Comparison of ENCODE assay signal across 17 cellular contexts in the genomic region with DNA sequence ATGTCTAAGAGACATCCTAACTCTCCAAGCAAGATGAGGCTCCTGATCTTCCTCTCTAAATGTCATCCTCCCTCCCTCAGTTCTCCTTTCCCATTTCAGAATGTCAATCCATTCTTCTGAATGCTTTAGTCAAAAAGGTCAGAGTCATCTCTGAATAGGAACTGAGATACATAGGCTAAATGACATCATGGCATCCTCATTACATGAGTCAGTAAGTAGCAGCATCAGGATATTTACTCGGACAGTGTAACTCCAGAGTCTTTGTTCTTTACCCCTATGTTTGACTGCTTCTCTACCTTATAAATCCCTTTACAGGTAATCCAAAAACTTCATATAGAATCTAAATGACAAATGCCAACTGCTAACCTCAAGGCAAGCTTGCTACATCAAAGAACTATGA.
A peak's percentile ranks its signal among the peaks of the same experiment; 100 is the strongest.
DNase-seq lines count a peak whose midpoint lies in the region; ATAC-seq and TF ChIP-seq lines count a peak whose summit lies in the region.
"Had no signal": no experiment of that assay in that cellular context is flagged by ENCODE, and none has a peak within 500 bp of the region (broad histone marks: within the 10 kb centered on the region; RNA-seq: fewer than 3 reads in every experiment).

No MANE protein-coding gene starts in this region.

- H4K91ac ChIP-seq in IMR-90 (ENCODE audit: insufficient read depth, low read depth, low read length), result no peak overlapping the region

- dilution Hi-C loops in IMR-90 (cut with HindIII; ENCODE audit: low sequenced_read_pairs, unreplicated experiment), result no loop called here

- no peak overlapping the region for H4K8ac ChIP-seq in IMR-90 (ENCODE audit: low read depth in 2 of 2, low read length in 2 of 2)

- peak; percentile 6 for DNase-seq in IMR-90
- peak; percentile 58 for DNase-seq in amniotic epithelial cell (ENCODE audit: low read depth)
- DNase-seq in fibroblast of mammary gland (ENCODE audit: low read depth), result peak; percentile 52
- no peak for DNase-seq in smooth muscle cell (lab: John Stamatoyannopoulos, UW; ENCODE audit: unreplicated experiment)
- DNase-seq in NK-92 treated with Interleukin-12 subunit alpha and Interleukin-12 subunit beta, amount 100 ng/mL, for 24 hours (lab: John Stamatoyannopoulos, UW), result no peak
- DNase-seq: CD8-positive, alpha-beta memory T cell; MG63; NCI-H1105 treated with DMSO at 0.1 percent for 48 hours; NCI-H187; NCI-H446 treated with DMSO at 0.1 percent for 48 hours; NCI-H774; SIG-M5 had no signal

- TF ChIP-seq POLR2A in IMR-90 (IDR thresholded peaks at IDR 0.05; ENCODE audit: low read depth, low read length), result no peak

- H2BK120ac ChIP-seq in IMR-90 (ENCODE audit: low read depth, low read length), result no peak overlapping the region

- H3K56ac ChIP-seq in IMR-90 (ENCODE audit: extremely low read depth, insufficient read depth, low read length), result no peak overlapping the region

- no peak overlapping the region for H4K5ac ChIP-seq in IMR-90 (ENCODE audit: low read depth, low read length)

- no peak overlapping the region for H2BK15ac ChIP-seq in IMR-90 (ENCODE audit: low read depth, low read length)

- no peak overlapping the region for H3K9ac ChIP-seq in IMR-90 (ENCODE audit: low read depth, low read length)
- peak overlapping the region; percentile 44 for H3K9ac ChIP-seq in smooth muscle cell (ENCODE audit: low read depth)
- H3K9ac ChIP-seq: BLaER1 had no signal

- no peaks in the 10 kb centered on the region for H3K9me1 ChIP-seq in IMR-90 (ENCODE audit: insufficient read depth, low read length)

- WGBS in IMR-90 (ENCODE audit: extremely low coverage in 2 of 2, insufficient read length in 1 of 2), 2 experiments, result 100% methylated on average over 1 of the region's 1 CpG; no CpG with 5 or more reads in 1 of the 2 experiments
- WGBS in smooth muscle cell (ENCODE audit: low lambda C conversion rate), result 35% methylated on average over 1 of the region's 1 CpG

- H3K4me3 ChIP-seq in IMR-90 (ENCODE audit: insufficient read depth, low read depth, low read length) (no peak overlapping the region), fibroblast of mammary gland (ENCODE audit: control insufficient read depth, low read depth, low read length) (no peak overlapping the region), smooth muscle cell (no peak overlapping the region)
- H3K4me3 ChIP-seq: BLaER1, MG63 had no signal

- no peak for TF ChIP-seq CTCF in IMR-90 (conservative IDR thresholded peaks at IDR 0.05; ENCODE audit: low read depth, low read length)
- no peak for TF ChIP-seq CTCF in fibroblast of mammary gland (conservative IDR thresholded peaks at IDR 0.05; ENCODE audit: control insufficient read depth, insufficient read depth, low read depth, low read length)
- TF ChIP-seq CTCF in smooth muscle cell (IDR thresholded peaks at IDR 0.05; ENCODE audit: borderline replicate concordance, insufficient read depth, poor library complexity, severe bottlenecking), result no peak

- no peaks in the 10 kb centered on the region for H4K20me1 ChIP-seq in IMR-90 (ENCODE audit: insufficient read depth, low read length)
- no peaks in the 10 kb centered on the region for H4K20me1 ChIP-seq in smooth muscle cell (ENCODE audit: low read depth)
- H4K20me1 ChIP-seq: BLaER1 had no signal

- H3K36me3 ChIP-seq in IMR-90 (ENCODE audit: control insufficient read depth, insufficient read depth, low read length) (no peaks in the 10 kb centered on the region), smooth muscle cell (ENCODE audit: low read depth) (no peaks in the 10 kb centered on the region)
- H3K36me3 ChIP-seq: BLaER1, MG63 had no signal

- H3K27ac ChIP-seq in IMR-90 (ENCODE audit: insufficient read depth, low read length) (no peak overlapping the region), smooth muscle cell (ENCODE audit: low read depth) (peak overlapping the region; percentile 71)
- H3K27ac ChIP-seq: BLaER1 had no signal

- no peaks in the 10 kb centered on the region for H3K79me1 ChIP-seq in IMR-90 (ENCODE audit: low read depth in 1 of 2, low read length in 2 of 2)

- no peak overlapping the region for H3K4ac ChIP-seq in IMR-90 (ENCODE audit: low read depth, low read length)

- H3K4me1 ChIP-seq in IMR-90 (ENCODE audit: control insufficient read depth, insufficient read depth, low read length), result no peaks in the 10 kb centered on the region
- H3K4me1 ChIP-seq in smooth muscle cell (ENCODE audit: low read depth), result no peaks in the 10 kb centered on the region
- H3K4me1 ChIP-seq: BLaER1 had no signal

- H3K79me2 ChIP-seq in smooth muscle cell (ENCODE audit: low read depth), result no peaks in the 10 kb centered on the region

- in situ Hi-C loops in IMR-90 (cut with MboI; ENCODE audit: low sequenced_read_pairs), result no loop called here

- no peak overlapping the region for H2AK5ac ChIP-seq in IMR-90 (ENCODE audit: low read depth, low read length)

- no peak overlapping the region for H3K4me2 ChIP-seq in IMR-90 (ENCODE audit: low read depth, low read length)
- H3K4me2 ChIP-seq in smooth muscle cell, result no peak overlapping the region
- H3K4me2 ChIP-seq: BLaER1 had no signal

- H3K9me3 ChIP-seq in IMR-90 (ENCODE audit: control insufficient read depth, insufficient read depth, low read length), result no peaks in the 10 kb centered on the region
- no peaks in the 10 kb centered on the region for H3K9me3 ChIP-seq in smooth muscle cell (replicated peaks; ENCODE audit: low read depth)
- H3K9me3 ChIP-seq: BLaER1, MG63 had no signal

- no peak overlapping the region for H3K14ac ChIP-seq in IMR-90 (replicated peaks; ENCODE audit: low read depth, low read length)

- H2BK5ac ChIP-seq in IMR-90 (ENCODE audit: low read depth, low read length, poor library complexity, severe bottlenecking), result no peak overlapping the region

- no peak overlapping the region for H2AFZ ChIP-seq in IMR-90 (replicated peaks; ENCODE audit: low read length, poor library complexity)
- H2AFZ ChIP-seq in smooth muscle cell (ENCODE audit: low read depth), result peak overlapping the region; percentile 12

- no peaks in the 10 kb centered on the region for H3F3A ChIP-seq in smooth muscle cell (ENCODE audit: low read depth)

- H3K18ac ChIP-seq in IMR-90 (ENCODE audit: low read depth, low read length), result no peak overlapping the region

- H3K27me3 ChIP-seq in IMR-90 (ENCODE audit: control insufficient read depth, insufficient read depth, low read length), result no peaks in the 10 kb centered on the region
- no peaks in the 10 kb centered on the region for H3K27me3 ChIP-seq in smooth muscle cell (ENCODE audit: low read depth)
- H3K27me3 ChIP-seq: BLaER1, MG63 had no signal

- no peak for TF ChIP-seq RAD21 in IMR-90 (IDR thresholded peaks at IDR 0.05; ENCODE audit: low read length)

- POLR2A ChIA-PET in IMR-90 (lab: Charles Lee; ENCODE audit: unreplicated experiment), result no interaction called here

- BruUV-seq in IMR-90 (replicated peaks; lab: Mats Ljungman, UMichigan), result no TSS peak

- H2BK20ac ChIP-seq in IMR-90 (ENCODE audit: low read depth, low read length), result no peak overlapping the region

- CTCF ChIA-PET in IMR-90 (lab: Yijun Ruan, JAX), result interaction anchor here (1.0 kb wide), 1 partner anchor 21 kb away, joined by 3 read pairs; no protein-coding TSS in a partner anchor

- H2AK9ac ChIP-seq in IMR-90 (replicated peaks; ENCODE audit: low read depth, low read length, poor library complexity), result no peak overlapping the region

- H3K23ac ChIP-seq in IMR-90 (ENCODE audit: low read depth, low read length), result no peak overlapping the region

- ATAC-seq in IMR-90 (ENCODE audit: low read depth) (no peak), HG03097 (IDR thresholded peaks at IDR 0.05; ENCODE audit: low FRiP score, unreplicated experiment) (no peak), GM21367 (IDR thresholded peaks at IDR 0.05; ENCODE audit: unreplicated experiment) (no peak)
- ATAC-seq: HepG2, Panc1 had no signal

- intact Hi-C loops in IMR-90 (cut with micrococcal nuclease), result no loop called here

TF ChIP-seq in IMR-90, 13 proteins besides CTCF, POLR2A, EP300 and RAD21:
- TF ChIP-seq, protein P1, sequence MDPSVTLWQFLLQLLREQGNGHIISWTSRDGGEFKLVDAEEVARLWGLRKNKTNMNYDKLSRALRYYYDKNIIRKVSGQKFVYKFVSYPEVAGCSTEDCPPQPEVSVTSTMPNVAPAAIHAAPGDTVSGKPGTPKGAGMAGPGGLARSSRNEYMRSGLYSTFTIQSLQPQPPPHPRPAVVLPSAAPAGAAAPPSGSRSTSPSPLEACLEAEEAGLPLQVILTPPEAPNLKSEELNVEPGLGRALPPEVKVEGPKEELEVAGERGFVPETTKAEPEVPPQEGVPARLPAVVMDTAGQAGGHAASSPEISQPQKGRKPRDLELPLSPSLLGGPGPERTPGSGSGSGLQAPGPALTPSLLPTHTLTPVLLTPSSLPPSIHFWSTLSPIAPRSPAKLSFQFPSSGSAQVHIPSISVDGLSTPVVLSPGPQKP (IDR thresholded peaks at IDR 0.05; ENCODE audit: borderline replicate concordance, low read depth, low read length), result no peak
- no peak for TF ChIP-seq RCOR1 (IDR thresholded peaks at IDR 0.05; ENCODE audit: insufficient replicate concordance, low read length)
- TF ChIP-seq MXI1 (IDR thresholded peaks at IDR 0.05; ENCODE audit: borderline replicate concordance, low read depth, low read length), result no peak
- TF ChIP-seq NFE2L2 (IDR thresholded peaks at IDR 0.05; ENCODE audit: low read depth, low read length), result no peak
- TF ChIP-seq BHLHE40 (IDR thresholded peaks at IDR 0.05; ENCODE audit: low read depth, low read length), result no peak
- no peak for TF ChIP-seq RFX5 (IDR thresholded peaks at IDR 0.05; ENCODE audit: low read depth, low read length)
- no peak for TF ChIP-seq FOS (IDR thresholded peaks at IDR 0.05; ENCODE audit: low read depth, low read length)
- no peak for TF ChIP-seq CHD1 (IDR thresholded peaks at IDR 0.05; ENCODE audit: low read depth, low read length)
- TF ChIP-seq, protein P2, sequence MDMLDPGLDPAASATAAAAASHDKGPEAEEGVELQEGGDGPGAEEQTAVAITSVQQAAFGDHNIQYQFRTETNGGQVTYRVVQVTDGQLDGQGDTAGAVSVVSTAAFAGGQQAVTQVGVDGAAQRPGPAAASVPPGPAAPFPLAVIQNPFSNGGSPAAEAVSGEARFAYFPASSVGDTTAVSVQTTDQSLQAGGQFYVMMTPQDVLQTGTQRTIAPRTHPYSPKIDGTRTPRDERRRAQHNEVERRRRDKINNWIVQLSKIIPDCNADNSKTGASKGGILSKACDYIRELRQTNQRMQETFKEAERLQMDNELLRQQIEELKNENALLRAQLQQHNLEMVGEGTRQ (IDR thresholded peaks at IDR 0.05; ENCODE audit: low read depth, low read length), result no peak
- no peak for TF ChIP-seq CEBPB (IDR thresholded peaks at IDR 0.05; ENCODE audit: low read depth, low read length)
- TF ChIP-seq MAZ (IDR thresholded peaks at IDR 0.05; ENCODE audit: borderline replicate concordance, low read depth, low read length), result no peak
- no peak for TF ChIP-seq MAFK (IDR thresholded peaks at IDR 0.05; ENCODE audit: low read depth, low read length)

Comparison
In these comparisons a context has a peak if more than half of its experiments do, and no peak if none do; other contexts are left out.
1. DNase-seq: peak in IMR-90 (single experiment), amniotic epithelial cell (single experiment) and fibroblast of mammary gland (single experiment); none in smooth muscle cell (single experiment) and NK-92 treated with Interleukin-12 subunit alpha and Interleukin-12 subunit beta, amount 100 ng/mL, for 24 hours (single experiment).